In genomic region chr4:72430050-72430449, GRCh38 we compare ENCODE assay signal across 17 cellular contexts.
A peak's percentile ranks its signal among the peaks of the same experiment; 100 is the strongest.
DNase-seq lines count a peak whose midpoint lies in the region; FAIRE-seq and TF ChIP-seq lines count a peak whose summit lies in the region.
"Had no signal": no experiment of that assay in that cellular context is flagged by ENCODE, and none has a peak within 500 bp of the region (broad histone marks: within the 10 kb centered on the region; RNA-seq: fewer than 3 reads in every experiment).

No MANE protein-coding gene starts in this region.

- no peak for TF ChIP-seq CTCF in HEK293 (tag by site-specific recombination; IDR thresholded peaks at IDR 0.05)
- TF ChIP-seq CTCF in right atrium auricular region (IDR thresholded peaks at IDR 0.05), result no peak

- H3K4me3 ChIP-seq in HEK293 (ENCODE audit: low read depth, low read length) (no peak overlapping the region), small intestine (ENCODE audit: low read depth in 1 of 2, low read length in 2 of 2) (no peak overlapping the region), right atrium auricular region (no peak overlapping the region)

- CTCF ChIA-PET in HEK293 (lab: Yijun Ruan, JAX), result no interaction called here

- no peaks in the 10 kb centered on the region for H3K36me3 ChIP-seq in HEK293 (ENCODE audit: control insufficient read depth in 2 of 2, insufficient read depth in 1 of 2, low read length in 2 of 2)
- H3K36me3 ChIP-seq in small intestine (ENCODE audit: control insufficient read depth in 2 of 2, insufficient read depth in 2 of 2, low read length in 2 of 2), result no peaks in the 10 kb centered on the region
- H3K36me3 ChIP-seq in right atrium auricular region, result no peaks in the 10 kb centered on the region

- DNase-seq in RPMI7951 (ENCODE audit: low read depth) (peak; percentile 53), fibroblast of peridontal ligament (ENCODE audit: extremely low read depth) (peak; percentile 24), small intestine (peak; percentile 60), right atrium auricular region (ENCODE audit: low spot score) (no peak), activated gamma-delta T cell (lab: John Stamatoyannopoulos, UW) (no peak), NOMO-1 treated with DMSO at 0.1 percent for 48 hours (lab: John Stamatoyannopoulos, UW; ENCODE audit: unreplicated experiment) (no peak)
- DNase-seq: activated CD4-positive, alpha-beta T cell treated with anti-CD3 and anti-CD28 coated beads for 36 hours; activated CD8-positive, alpha-beta memory T cell treated with anti-CD3 and anti-CD28 coated beads, Interleukin-2, amount 50 U/mL, for 48 hours; CD4-positive, CD25-positive, alpha-beta regulatory T cell; DMS79 treated with DMSO at 0.1 percent for 48 hours; endodermal cell; NCI-H2081 treated with DMSO at 0.1 percent for 48 hours; SHP77 treated with DMSO at 0.1 percent for 48 hours; stimulated activated CD4-positive, alpha-beta T cell treated with anti-CD3 and anti-CD28 coated beads, Interleukin-4, amount 100 ng/mL, for 4 hours had no signal

- peaks cover 0 to 2% of the 10 kb centered on the region in 2 donors for H3K27me3 ChIP-seq in small intestine (ENCODE audit: control insufficient read depth in 2 of 2, insufficient read depth in 2 of 2, low read length in 2 of 2)
- no peaks in the 10 kb centered on the region for H3K27me3 ChIP-seq in right atrium auricular region

- H3K27ac ChIP-seq in HEK293 (ENCODE audit: extremely low read depth, low read depth, low read length) (no peak overlapping the region), small intestine (ENCODE audit: low read depth in 1 of 2, low read length in 1 of 2) (no peak overlapping the region), right atrium auricular region (no peak overlapping the region)

- POLR2A ChIA-PET in HEK293 (lab: Yijun Ruan, JAX), result no interaction called here

- no peak for FAIRE-seq in small intestine (lab: Jason Lieb, UNC)
- FAIRE-seq: HTR-8/SVneo, keratinocyte had no signal

- H3K4me1 ChIP-seq in HEK293 (ENCODE audit: control insufficient read depth, insufficient read depth, low read length) (peaks cover 4% of the 10 kb centered on the region; the same call in 1 of the 2 replicates), small intestine (ENCODE audit: control insufficient read depth in 2 of 2, insufficient read depth in 1 of 2, low read depth in 1 of 2, low read length in 1 of 2) (no peaks in the 10 kb centered on the region), right atrium auricular region (peaks cover 0 to 4% of the 10 kb centered on the region in 2 donors)

- H3K9me3 ChIP-seq in HEK293 (ENCODE audit: control insufficient read depth, insufficient read depth, low read depth, low read length), result no peaks in the 10 kb centered on the region
- H3K9me3 ChIP-seq in small intestine (ENCODE audit: control insufficient read depth, low read depth), result no peaks in the 10 kb centered on the region
- H3K9me3 ChIP-seq in right atrium auricular region, result no peaks in the 10 kb centered on the region

TF ChIP-seq in HEK293, 187 proteins besides CTCF, POLR2A, EP300 and RAD21:
- TF ChIP-seq ZNF138 (tag by site-specific recombination; IDR thresholded peaks at IDR 0.05; ENCODE audit: borderline replicate concordance) (no peak), ZBTB17 (tag by site-specific recombination; IDR thresholded peaks at IDR 0.05) (0 out of 2 replicates have a peak, but pooled peaks have one; percentile 20), SETDB1 (IDR thresholded peaks at IDR 0.05; ENCODE audit: insufficient read length, low read length) (no peak), ZNF155 (tag by site-specific recombination; IDR thresholded peaks at IDR 0.05) (no peak), KLF17 (tag by site-specific recombination; IDR thresholded peaks at IDR 0.05) (no peak), ZNF335 (tag by site-specific recombination; conservative IDR thresholded peaks at IDR 0.05) (no peak), ZSCAN4 (tag by site-specific recombination; IDR thresholded peaks at IDR 0.05) (no peak)

Comparison
In these comparisons a context has a peak if more than half of its experiments do, and no peak if none do; other contexts are left out.
1. DNase-seq: peak in RPMI7951 (single experiment), fibroblast of peridontal ligament (single experiment) and small intestine (single experiment); none in right atrium auricular region (single experiment), activated gamma-delta T cell (single experiment) and NOMO-1 treated with DMSO at 0.1 percent for 48 hours (single experiment).